ENCODE assay signal across 11 cellular contexts in genomic region chr11:1826552-1827094, GRCh38. TPM values are rescaled to one million over a fixed set of nuclear protein-coding genes. Genes with fewer than 3 reads are reported as not detected.
DNase-seq lines count a peak whose midpoint lies in the region; ATAC-seq, FAIRE-seq and TF ChIP-seq lines count a peak whose summit lies in the region.
"Had no signal": no experiment of that assay in that cellular context is flagged by ENCODE, and none has a peak within 500 bp of the region (broad histone marks: within the 10 kb centered on the region; RNA-seq: fewer than 3 reads in every experiment).

No MANE protein-coding gene starts in this region.

- no peak for TF ChIP-seq RAD21 in A549 (conservative IDR thresholded peaks at IDR 0.05 in 1 of 2, IDR thresholded peaks at IDR 0.05 in 1 of 2)

- H3K9me3 ChIP-seq in A549, result no peaks in the 10 kb centered on the region

- H3K4me1 ChIP-seq in A549, result peaks cover 58% of the 10 kb centered on the region

- CTCF ChIA-PET in A549 (lab: Yijun Ruan, JAX) (interaction anchor here (0.6 to 13.7 kb wide), 18 partner anchors 12 to 329 kb away, joined by 3 to 605 read pairs (median 4); no protein-coding TSS in a partner anchor), HEK293T (lab: Yijun Ruan, JAX) (interaction anchor here (0.6 kb wide), 1 partner anchor 133 kb away, joined by 3 read pairs; no protein-coding TSS in a partner anchor)

- 58% methylated on average over 7 of the region's 15 CpGs for WGBS in A549 (ENCODE audit: missing lambda C conversion rate)

- no peak for TF ChIP-seq POLR2A in A549 (IDR thresholded peaks at IDR 0.05; ENCODE audit: low read length)

- peak in 1 of 2 experiments; percentile 53; a peak in 3 of 6 replicates for ATAC-seq in A549
- ATAC-seq in left colon, result peak; percentile 31
- no peak for ATAC-seq in GM18867 (IDR thresholded peaks at IDR 0.05; ENCODE audit: unreplicated experiment)
- ATAC-seq in GM19035 (IDR thresholded peaks at IDR 0.05; ENCODE audit: unreplicated experiment), result no peak
- ATAC-seq in GM21390 (IDR thresholded peaks at IDR 0.05; ENCODE audit: unreplicated experiment), result no peak
- ATAC-seq: activated T-cell treated with anti-CD3 and anti-CD28 coated beads, Interleukin-2, amount 50 U/mL, for 4 hours had no signal

- H3K27ac ChIP-seq in A549 (peak overlapping the region; percentile 73 to 87), angular gyrus (ENCODE audit: low read depth, low read length) (peak overlapping the region; percentile 25)

- intact Hi-C loops in left colon (cut with DNase I, micrococcal nuclease), result no loop called here

- TF ChIP-seq EP300 in A549 (IDR thresholded peaks at IDR 0.05), result no peak

- H3K4me3 ChIP-seq in A549, result no peak overlapping the region

- H3K4me2 ChIP-seq in A549, result peak overlapping the region; percentile 58

- no peak for FAIRE-seq in A549 (lab: Jason Lieb, UNC)

- DNase-seq in A549 (ENCODE audit: low read depth in 1 of 2, low spot score in 1 of 2) (peak; percentile 44 to 72), HK-2 (ENCODE audit: unreplicated experiment) (peak; percentile 51), left colon (peak in 1 of 2 donors; percentile 62), HEK293T (ENCODE audit: extremely low spot score) (no peak)
- DNase-seq: activated T-cell treated with anti-CD3 and anti-CD28 coated beads, Interleukin-2, amount 50 U/mL, for 4 hours; DND-41; NCI-H524 treated with DMSO at 0.1 percent for 48 hours had no signal

- POLR2A ChIA-PET in A549 (lab: Yijun Ruan, JAX), result no interaction called here
- POLR2A ChIA-PET in HEK293T (lab: Yijun Ruan, JAX), result no interaction called here

- no peak; the same call in 2 of the 3 replicates for TF ChIP-seq CTCF in A549 (IDR thresholded peaks at IDR 0.05)

TF ChIP-seq in A549, 52 proteins besides CTCF, POLR2A, EP300 and RAD21:
- no peak for TF ChIP-seq JUNB (IDR thresholded peaks at IDR 0.05)
- TF ChIP-seq, protein P1, sequence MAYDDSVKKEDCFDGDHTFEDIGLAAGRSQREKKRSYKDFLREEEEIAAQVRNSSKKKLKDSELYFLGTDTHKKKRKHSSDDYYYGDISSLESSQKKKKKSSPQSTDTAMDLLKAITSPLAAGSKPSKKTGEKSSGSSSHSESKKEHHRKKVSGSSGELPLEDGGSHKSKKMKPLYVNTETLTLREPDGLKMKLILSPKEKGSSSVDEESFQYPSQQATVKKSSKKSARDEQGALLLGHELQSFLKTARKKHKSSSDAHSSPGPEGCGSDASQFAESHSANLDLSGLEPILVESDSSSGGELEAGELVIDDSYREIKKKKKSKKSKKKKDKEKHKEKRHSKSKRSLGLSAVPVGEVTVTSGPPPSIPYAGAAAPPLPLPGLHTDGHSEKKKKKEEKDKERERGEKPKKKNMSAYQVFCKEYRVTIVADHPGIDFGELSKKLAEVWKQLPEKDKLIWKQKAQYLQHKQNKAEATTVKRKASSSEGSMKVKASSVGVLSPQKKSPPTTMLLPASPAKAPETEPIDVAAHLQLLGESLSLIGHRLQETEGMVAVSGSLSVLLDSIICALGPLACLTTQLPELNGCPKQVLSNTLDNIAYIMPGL (CRISPR knock-in tag; IDR thresholded peaks at IDR 0.05; ENCODE audit: borderline replicate concordance), result no peak
- TF ChIP-seq PBX3 (IDR thresholded peaks at IDR 0.05), result no peak
- TF ChIP-seq, protein P2, sequence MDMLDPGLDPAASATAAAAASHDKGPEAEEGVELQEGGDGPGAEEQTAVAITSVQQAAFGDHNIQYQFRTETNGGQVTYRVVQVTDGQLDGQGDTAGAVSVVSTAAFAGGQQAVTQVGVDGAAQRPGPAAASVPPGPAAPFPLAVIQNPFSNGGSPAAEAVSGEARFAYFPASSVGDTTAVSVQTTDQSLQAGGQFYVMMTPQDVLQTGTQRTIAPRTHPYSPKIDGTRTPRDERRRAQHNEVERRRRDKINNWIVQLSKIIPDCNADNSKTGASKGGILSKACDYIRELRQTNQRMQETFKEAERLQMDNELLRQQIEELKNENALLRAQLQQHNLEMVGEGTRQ (IDR thresholded peaks at IDR 0.05), result no peak
- no peak for TF ChIP-seq BHLHE40 (IDR thresholded peaks at IDR 0.05; ENCODE audit: low read depth, low read length)
- TF ChIP-seq SMC3 (IDR thresholded peaks at IDR 0.05), result no peak
- TF ChIP-seq TP53 (CRISPR knock-in tag; IDR thresholded peaks at IDR 0.05), result no peak
- TF ChIP-seq KDM1A (IDR thresholded peaks at IDR 0.05; ENCODE audit: low read depth), result no peak
- no peak for TF ChIP-seq NPAS2 (CRISPR knock-in tag; IDR thresholded peaks at IDR 0.05; ENCODE audit: borderline replicate concordance)
- no peak for TF ChIP-seq CHD2 (IDR thresholded peaks at IDR 0.05; ENCODE audit: low read length, partially characterized antibody)

TF ChIP-seq in HEK293T, 16 proteins besides CTCF, POLR2A, EP300 and RAD21:
- no peak for TF ChIP-seq TARDBP (IDR thresholded peaks at IDR 0.05)
- no peak for TF ChIP-seq ARNT (IDR thresholded peaks at IDR 0.05)

RNA-seq across cellular contexts. Expression of gene SYT8, which starts 8.2 kb away (rescaled TPM):
- polyA plus RNA-seq in A549 (2011; rRNA removed) (not detected in 2 replicates), A549 (2017; fragmentation: RNase III; extraction: RNeasy Plus Mini Kit Qiagen cat#74134 plus additional on column Dnase treatment) (0.21 to 0.25 TPM (median 0.22 TPM) in 3 replicates)
- 0.06 TPM in 1 of 2 replicates, not detected in the other for polyA plus RNA-seq in A549 (2012; cell fraction: cytosol; rRNA removed)
- 0.34 and 0.70 TPM in 2 replicates for polyA plus RNA-seq in A549 (2012; cell fraction: nucleus; rRNA removed)
- polyA minus RNA-seq in A549 (2011; rRNA and poly(A)+ RNA removed), result not detected in 2 replicates
- total RNA-seq in left colon, result 1 to 10 TPM in 1 of 2 donors, under 1 TPM in 1; 0.75 to 4.6 TPM
- total RNA-seq: activated T-cell treated with anti-CD3 and anti-CD28 coated beads, Interleukin-2, amount 50 U/mL, for 4 hours had no signal

RNA-seq across cellular contexts. Expression of gene TNNI2, which starts 12.2 kb away (rescaled TPM):
- polyA plus RNA-seq in A549 (2011; rRNA removed), result not detected in 2 replicates
- polyA plus RNA-seq in A549 (2012; cell fraction: cytosol; rRNA removed), result not detected in 2 replicates
- polyA plus RNA-seq in A549 (2012; cell fraction: nucleus; rRNA removed), result 0.31 TPM in 1 of 2 replicates, not detected in the other
- polyA plus RNA-seq in A549 (2017; fragmentation: RNase III; extraction: RNeasy Plus Mini Kit Qiagen cat#74134 plus additional on column Dnase treatment), result not detected in 3 replicates
- not detected in 2 replicates for polyA minus RNA-seq in A549 (2011; rRNA and poly(A)+ RNA removed)
- under 1 TPM in 1 of 2 donors, not detected in 1; 0.92 TPM for total RNA-seq in left colon
- total RNA-seq: activated T-cell treated with anti-CD3 and anti-CD28 coated beads, Interleukin-2, amount 50 U/mL, for 4 hours had no signal

RNA-seq across cellular contexts. Expression of gene LSP1, which starts 26.3 kb away (rescaled TPM):
- polyA plus RNA-seq in A549 (2011; rRNA removed) (0.42 and 0.67 TPM in 2 replicates), A549 (2017; fragmentation: RNase III; extraction: RNeasy Plus Mini Kit Qiagen cat#74134 plus additional on column Dnase treatment) (1.7 to 5.5 TPM (median 3.5 TPM) in 3 replicates)
- 0.21 and 0.23 TPM in 2 replicates for polyA plus RNA-seq in A549 (2012; cell fraction: cytosol; rRNA removed)
- 0.13 and 0.15 TPM in 2 replicates for polyA plus RNA-seq in A549 (2012; cell fraction: nucleus; rRNA removed)
- 2.8 TPM in 1 of 2 replicates, not detected in the other for polyA minus RNA-seq in A549 (2011; rRNA and poly(A)+ RNA removed)
- 10 to 100 TPM in 1 of 2 donors, 1 to 10 TPM in 1; 9.9 to 28.6 TPM for total RNA-seq in left colon
